7 cellular contexts compared by ENCODE assay signal in genomic region chr1:101841824-101842223, GRCh38.
"Had no signal": no experiment of that assay in that cellular context is flagged by ENCODE, and none has a peak within 500 bp of the region (broad histone marks: within the 10 kb centered on the region; RNA-seq: fewer than 3 reads in every experiment).

No MANE protein-coding gene starts in this region.

- ATAC-seq: HepG2, K562 had no signal

- H3K4me3 Mint-ChIP-seq: IgD-negative memory B cell had no signal

- H3K27ac ChIP-seq: HL-60 had no signal

- H3K36me3 Mint-ChIP-seq: IgD-negative memory B cell had no signal

- H3K4me3 ChIP-seq: K562 had no signal

- H3K27ac Mint-ChIP-seq: IgD-negative memory B cell had no signal

- DNase-seq: IMR-90, KBM-7, KG1 had no signal
